Comparison of ENCODE assay signal across 8 cellular contexts in genomic region chr5:32174011-32174866, GRCh38. TPM values are rescaled to one million over a fixed set of nuclear protein-coding genes. Genes with fewer than 3 reads are reported as not detected.
DNase-seq lines count a peak whose midpoint lies in the region; ATAC-seq and TF ChIP-seq lines count a peak whose summit lies in the region.

GOLPH3 (minus strand) TSS chr5:32174319; CDS start chr5:32174034, 285 bp downstream.

- H3K27me3 ChIP-seq in BLaER1 treated with 17β-estradiol and CSF1 and Interleukin-3, amounts not matched to agents 10 nM and 100 nM, result no peaks in the 10 kb centered on the region
- no peaks in the 10 kb centered on the region for H3K27me3 ChIP-seq in left lung

- H4K20me1 ChIP-seq in BLaER1 treated with 17β-estradiol and CSF1 and Interleukin-3, amounts not matched to agents 10 nM and 100 nM, result peaks cover 36 to 45% (median 40%) of the 10 kb centered on the region in 11 experiments

- ATAC-seq in GM19372 (IDR thresholded peaks at IDR 0.05; ENCODE audit: low read depth, unreplicated experiment) (peak; percentile 79), HG03521 (IDR thresholded peaks at IDR 0.05; ENCODE audit: unreplicated experiment) (peak; percentile 81), left lung (peak; percentile 87)

- H3K4me1 ChIP-seq in BLaER1 treated with 17β-estradiol and CSF1 and Interleukin-3, amounts not matched to agents 10 nM and 100 nM, result peaks cover 26 to 54% (median 37%) of the 10 kb centered on the region in 10 experiments
- H3K4me1 ChIP-seq in left lung, result peaks cover 19 to 40% of the 10 kb centered on the region in 2 donors

- peaks cover 35% of the 10 kb centered on the region for H3K4me1 Mint-ChIP-seq in activated CD4-positive, alpha-beta T cell treated with anti-CD3 and anti-CD28 coated beads, Interleukin-2, amount 10 ng/mL, durations not matched to agents 7 days and 5 days

- H3K4me3 Mint-ChIP-seq in activated CD4-positive, alpha-beta T cell treated with anti-CD3 and anti-CD28 coated beads, Interleukin-2, amount 10 ng/mL, durations not matched to agents 7 days and 5 days, result peak within 1 kb of the TSS; percentile 96

- CTCF ChIA-PET in activated CD4-positive, alpha-beta T cell treated with anti-CD3 and anti-CD28 coated beads, Interleukin-2, amount 10 ng/mL, durations not matched to agents 7 days and 5 days (lab: Charles Lee), result interaction anchor here (0.7 to 1.3 kb wide), 6 partner anchors 12 to 410 kb away, joined by 3 to 4 read pairs (median 3); no protein-coding TSS in a partner anchor

- H3K4me3 ChIP-seq in BLaER1 treated with 17β-estradiol and CSF1 and Interleukin-3, amounts not matched to agents 10 nM and 100 nM, result peak within 1 kb of the TSS; percentile 84 to 99 (median 97)
- peak within 1 kb of the TSS; percentile 64 to 84 for H3K4me3 ChIP-seq in left lung

- peak within 1 kb of the TSS; percentile 98 to 100 (median 99) for H3K27ac ChIP-seq in BLaER1 treated with 17β-estradiol and CSF1 and Interleukin-3, amounts not matched to agents 10 nM and 100 nM
- peak within 1 kb of the TSS; percentile 100 for H3K27ac ChIP-seq in left lung

- POLR2A ChIA-PET in activated CD4-positive, alpha-beta T cell treated with anti-CD3 and anti-CD28 coated beads, Interleukin-2, amount 10 ng/mL, durations not matched to agents 7 days and 5 days (lab: Charles Lee), result interaction anchor here (0.6 to 0.7 kb wide), 3 partner anchors 37 to 236 kb away, joined by 3 to 5 read pairs (median 3); no protein-coding TSS in a partner anchor

- peak; percentile 97 for DNase-seq in NCI-H69 (lab: John Stamatoyannopoulos, UW)
- peak; percentile 94 for DNase-seq in activated CD4-positive, alpha-beta T cell treated with anti-CD3 and anti-CD28 coated beads, Interleukin-2, amount 10 ng/mL, durations not matched to agents 7 days and 5 days
- peak; percentile 60 for DNase-seq in cortex of kidney (lab: John Stamatoyannopoulos, UW)
- DNase-seq in left lung, result peak; percentile 94 to 99
- peak; percentile 85 for DNase-seq in stimulated activated CD4-positive, alpha-beta T cell treated with anti-CD3 and anti-CD28 coated beads, Interleukin-2, amount 100 ng/mL, for 4 hours (ENCODE audit: low read depth)

- peak within 1 kb of the TSS; percentile 81 to 93 (median 88) for H3K4me2 ChIP-seq in BLaER1 treated with 17β-estradiol and CSF1 and Interleukin-3, amounts not matched to agents 10 nM and 100 nM

- peaks cover 0 to 7% (median 0%) of the 10 kb centered on the region in 11 experiments; a peak in 2 of 22 replicates for H3K9me3 ChIP-seq in BLaER1 treated with 17β-estradiol and CSF1 and Interleukin-3, amounts not matched to agents 10 nM and 100 nM (replicated peaks in 1 of 11)
- no peaks in the 10 kb centered on the region for H3K9me3 ChIP-seq in left lung

- peaks cover 2% of the 10 kb centered on the region for H3K9me3 Mint-ChIP-seq in activated CD4-positive, alpha-beta T cell treated with anti-CD3 and anti-CD28 coated beads, Interleukin-2, amount 10 ng/mL, durations not matched to agents 7 days and 5 days

- peaks cover 40% of the 10 kb centered on the region for H3K36me3 Mint-ChIP-seq in activated CD4-positive, alpha-beta T cell treated with anti-CD3 and anti-CD28 coated beads, Interleukin-2, amount 10 ng/mL, durations not matched to agents 7 days and 5 days (ENCODE audit: low read depth)

- TF ChIP-seq CTCF in left lung (IDR thresholded peaks at IDR 0.05), result peak in 1 of 2 donors; percentile 32

- peaks cover 25 to 30% (median 27%) of the 10 kb centered on the region in 11 experiments for H3K36me3 ChIP-seq in BLaER1 treated with 17β-estradiol and CSF1 and Interleukin-3, amounts not matched to agents 10 nM and 100 nM
- peaks cover 0 to 17% of the 10 kb centered on the region in 2 donors for H3K36me3 ChIP-seq in left lung

- peak within 1 kb of the TSS; percentile 99 for H3K27ac Mint-ChIP-seq in activated CD4-positive, alpha-beta T cell treated with anti-CD3 and anti-CD28 coated beads, Interleukin-2, amount 10 ng/mL, durations not matched to agents 7 days and 5 days

- intact Hi-C loops in left lung (cut with DNase I), result no loop called here

- H3K27me3 Mint-ChIP-seq in activated CD4-positive, alpha-beta T cell treated with anti-CD3 and anti-CD28 coated beads, Interleukin-2, amount 10 ng/mL, durations not matched to agents 7 days and 5 days, result peaks cover 6% of the 10 kb centered on the region

- H3K9ac ChIP-seq in BLaER1 treated with 17β-estradiol and CSF1 and Interleukin-3, amounts not matched to agents 10 nM and 100 nM, result peak within 1 kb of the TSS; percentile 95 to 100 (median 100)

RNA-seq across cellular contexts. Expression of gene GOLPH3, which starts in this region (rescaled TPM):
- 10 to 100 TPM; 67.3 to 71.3 TPM for total RNA-seq in activated CD4-positive, alpha-beta T cell treated with anti-CD3 and anti-CD28 coated beads, Interleukin-2, amount 10 ng/mL, durations not matched to agents 7 days and 5 days
- total RNA-seq in left lung, result 10 to 100 TPM; 93.5 to 93.8 TPM

Comparison
In these comparisons a context has a peak if more than half of its experiments do, and no peak if none do; other contexts are left out.
1. Peak in every context shown above with its lines: DNase-seq, ATAC-seq, H3K4me3 ChIP-seq and H3K27ac ChIP-seq.